In the genomic region with DNA sequence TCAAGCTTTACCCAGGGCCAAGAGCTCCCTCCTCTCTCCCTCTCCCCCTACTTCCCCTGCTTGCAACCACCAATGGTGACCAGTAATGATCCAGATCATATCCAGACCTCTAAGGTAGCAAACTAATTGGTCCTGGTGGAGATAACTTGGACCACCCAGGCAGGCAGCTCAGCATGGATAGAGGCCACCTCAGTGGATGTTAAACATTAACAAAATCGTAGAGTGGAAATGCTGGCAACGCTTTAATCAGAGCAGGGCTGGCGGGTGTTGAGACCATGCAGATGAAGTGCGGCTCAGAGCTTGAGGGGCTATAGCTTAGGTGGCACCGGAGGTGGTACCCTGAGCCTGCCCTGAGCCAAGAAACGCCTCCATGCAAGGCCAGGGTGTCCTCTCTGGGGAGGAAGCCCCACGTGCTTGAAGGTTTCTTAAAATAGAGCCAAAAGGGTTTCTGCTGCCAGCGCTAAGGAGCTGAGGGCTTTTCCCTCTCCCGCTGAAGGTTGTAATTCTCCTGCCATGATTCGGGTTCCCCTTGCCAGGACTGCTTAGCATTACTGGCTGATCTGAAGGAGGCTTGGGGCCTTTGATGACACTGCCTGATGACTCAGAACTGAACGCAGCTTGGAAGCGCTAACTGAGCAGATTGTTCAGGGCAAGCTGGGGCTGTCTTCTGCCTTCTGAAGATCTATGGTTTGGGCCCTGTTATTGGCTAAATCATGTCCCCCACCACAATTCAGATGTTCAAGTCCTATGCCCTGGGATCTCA, we compare ENCODE assay signal across 10 cellular contexts.
DNase-seq lines count a peak whose midpoint lies in the region; ATAC-seq, FAIRE-seq and TF ChIP-seq lines count a peak whose summit lies in the region.
"Had no signal": no experiment of that assay in that cellular context is flagged by ENCODE, and none has a peak within 500 bp of the region (broad histone marks: within the 10 kb centered on the region; RNA-seq: fewer than 3 reads in every experiment).

No MANE protein-coding gene starts in this region.

- H3K4me3 ChIP-seq in HepG2 (replicated peaks in 1 of 3; ENCODE audit: insufficient read depth in 1 of 3, low read depth in 2 of 3, low read length in 3 of 3) (peak overlapping the region in 1 of 3 experiments; percentile 33; a peak in 1 of 6 replicates), right lobe of liver (no peak overlapping the region), right cardiac atrium (ENCODE audit: low read length) (no peak overlapping the region), uterus (no peak overlapping the region)
- H3K4me3 ChIP-seq: Peyer's patch had no signal

- no peaks in the 10 kb centered on the region for H3K9me3 ChIP-seq in HepG2 (ENCODE audit: low read length)
- H3K9me3 ChIP-seq in right lobe of liver, result no peaks in the 10 kb centered on the region
- no peaks in the 10 kb centered on the region for H3K9me3 ChIP-seq in right cardiac atrium (ENCODE audit: control insufficient read depth, low read length)
- H3K9me3 ChIP-seq in uterus, result no peaks in the 10 kb centered on the region
- H3K9me3 ChIP-seq: Peyer's patch had no signal

- no peaks in the 10 kb centered on the region for H3K79me2 ChIP-seq in HepG2 (ENCODE audit: insufficient read depth, low read length)

- no peak for TF ChIP-seq CTCF in HepG2 (CRISPR knock-in tag; IDR thresholded peaks at IDR 0.05)
- no peak for TF ChIP-seq CTCF in right lobe of liver (IDR thresholded peaks at IDR 0.05)
- no peak for TF ChIP-seq CTCF in uterus (IDR thresholded peaks at IDR 0.05)

- H3K27ac ChIP-seq in HepG2 (ENCODE audit: extremely low read length, insufficient read depth, low read length) (no peak overlapping the region), right lobe of liver (no peak overlapping the region), right cardiac atrium (ENCODE audit: low read length) (no peak overlapping the region), uterus (peak overlapping the region in 1 of 2 donors; percentile 52)
- H3K27ac ChIP-seq: Peyer's patch had no signal

- CTCF ChIA-PET in HepG2 (lab: Yijun Ruan, JAX; ENCODE audit: low intra/inter-chr PET ratio, low total read pairs), result no interaction called here

- no peak overlapping the region for H3K9ac ChIP-seq in HepG2 (ENCODE audit: insufficient read depth, low read depth, low read length)

- no peak for FAIRE-seq in HepG2 (lab: Jason Lieb, UNC)

- no peaks in the 10 kb centered on the region for H3K36me3 ChIP-seq in HepG2 (replicated peaks in 1 of 2; ENCODE audit: control insufficient read depth in 1 of 2, insufficient read depth in 2 of 2, low read length in 2 of 2)
- H3K36me3 ChIP-seq in right lobe of liver, result no peaks in the 10 kb centered on the region
- no peaks in the 10 kb centered on the region for H3K36me3 ChIP-seq in uterus
- H3K36me3 ChIP-seq: Peyer's patch had no signal

- no peaks in the 10 kb centered on the region for H4K20me1 ChIP-seq in HepG2 (ENCODE audit: insufficient read depth, low read length)

- H3K4me1 ChIP-seq in HepG2 (ENCODE audit: insufficient read depth, low read length) (0 out of 2 replicates have a peak, but pooled peaks cover 8% of the 10 kb centered on the region), right lobe of liver (no peaks in the 10 kb centered on the region), right cardiac atrium (ENCODE audit: control insufficient read depth, insufficient read depth, low read length) (no peaks in the 10 kb centered on the region), uterus (no peaks in the 10 kb centered on the region)
- H3K4me1 ChIP-seq: Peyer's patch had no signal

- H3K27me3 ChIP-seq in HepG2 (ENCODE audit: control insufficient read depth in 1 of 2, insufficient read depth in 2 of 2, low read length in 2 of 2), result no peaks in the 10 kb centered on the region; a peak in 1 of 5 replicates
- H3K27me3 ChIP-seq in right lobe of liver, result no peaks in the 10 kb centered on the region
- no peaks in the 10 kb centered on the region for H3K27me3 ChIP-seq in right cardiac atrium (ENCODE audit: control insufficient read depth, insufficient read depth)
- H3K27me3 ChIP-seq in uterus, result no peaks in the 10 kb centered on the region
- H3K27me3 ChIP-seq: Peyer's patch had no signal

- peak overlapping the region; percentile 67; the same call in 1 of the 2 replicates for H3K4me2 ChIP-seq in HepG2 (ENCODE audit: low read depth, low read length)

- intact Hi-C loops in HepG2 (cut with micrococcal nuclease; ENCODE audit: unreplicated experiment), result no loop called here
- intact Hi-C loops in right lobe of liver (cut with DNase I), result no loop called here
- intact Hi-C loops in right cardiac atrium (cut with DNase I), result no loop called here
- intact Hi-C loops in uterus (cut with DNase I; ENCODE audit: low total_unique reads), result no loop called here

- 0% methylated on average over 5 of the region's 12 CpGs for WGBS in HepG2 (ENCODE audit: low lambda C conversion rate)
- WGBS in right lobe of liver (ENCODE audit: insufficient coverage, low coverage, low lambda C conversion rate, missing lambda C conversion rate), result 59% methylated on average over 6 of the region's 12 CpGs
- 46% methylated on average over 12 of the region's 12 CpGs for WGBS in right cardiac atrium

- no TSS peak for BruUV-seq in HepG2 (replicated peaks; lab: Mats Ljungman, UMichigan)

- TF ChIP-seq RAD21 in HepG2 (CRISPR knock-in tag; IDR thresholded peaks at IDR 0.05), result no peak

- in situ Hi-C loops in HepG2 (cut with HindIII; ENCODE audit: extremely low pct_ligation_motif_present, low pct_unique_long_range_greater_than_20kb), result no loop called here

- peak; percentile 72 for ATAC-seq in HepG2
- ATAC-seq in right lobe of liver, result no peak
- ATAC-seq in right cardiac atrium, result peak; percentile 68 to 77
- ATAC-seq in HG02981 (IDR thresholded peaks at IDR 0.05; ENCODE audit: unreplicated experiment), result no peak

- TF ChIP-seq EP300 in HepG2 (IDR thresholded peaks at IDR 0.05; ENCODE audit: low read depth in 2 of 2, low read length in 2 of 2) (no peak), HepG2 (CRISPR knock-in tag; IDR thresholded peaks at IDR 0.05; ENCODE audit: borderline replicate concordance) (no peak)

- POLR2A ChIA-PET in HepG2 (lab: Yijun Ruan, JAX), result no interaction called here

- TF ChIP-seq POLR2A in HepG2 (IDR thresholded peaks at IDR 0.05; ENCODE audit: insufficient read depth in 1 of 2, low read depth in 2 of 2, low read length in 2 of 2), result no peak
- TF ChIP-seq POLR2A in right lobe of liver (IDR thresholded peaks at IDR 0.05), result no peak
- no peak for TF ChIP-seq POLR2A in uterus (IDR thresholded peaks at IDR 0.05)

- no peak overlapping the region for H2AFZ ChIP-seq in HepG2 (ENCODE audit: low read length)

- DNase-seq in HepG2 (ENCODE audit: low spot score), result no peak
- no peak for DNase-seq in right lobe of liver
- peak; percentile 65 for DNase-seq in RPMI7951 (ENCODE audit: low read depth)
- DNase-seq in right cardiac atrium, result peak in 2 of 3 donors; percentile 24 to 64
- peak; percentile 48 to 74 for DNase-seq in uterus
- no peak for DNase-seq in NCI-H226
- no peak for DNase-seq in central memory CD4-positive, alpha-beta T cell
- DNase-seq: activated naive CD8-positive, alpha-beta T cell treated with anti-CD3 and anti-CD28 coated beads, Interleukin-2, amount 10 ng/mL, durations not matched to agents 7 days and 5 days had no signal

TF ChIP-seq in HepG2, 621 proteins besides CTCF, POLR2A, EP300 and RAD21:
- TF ChIP-seq, protein P1, sequence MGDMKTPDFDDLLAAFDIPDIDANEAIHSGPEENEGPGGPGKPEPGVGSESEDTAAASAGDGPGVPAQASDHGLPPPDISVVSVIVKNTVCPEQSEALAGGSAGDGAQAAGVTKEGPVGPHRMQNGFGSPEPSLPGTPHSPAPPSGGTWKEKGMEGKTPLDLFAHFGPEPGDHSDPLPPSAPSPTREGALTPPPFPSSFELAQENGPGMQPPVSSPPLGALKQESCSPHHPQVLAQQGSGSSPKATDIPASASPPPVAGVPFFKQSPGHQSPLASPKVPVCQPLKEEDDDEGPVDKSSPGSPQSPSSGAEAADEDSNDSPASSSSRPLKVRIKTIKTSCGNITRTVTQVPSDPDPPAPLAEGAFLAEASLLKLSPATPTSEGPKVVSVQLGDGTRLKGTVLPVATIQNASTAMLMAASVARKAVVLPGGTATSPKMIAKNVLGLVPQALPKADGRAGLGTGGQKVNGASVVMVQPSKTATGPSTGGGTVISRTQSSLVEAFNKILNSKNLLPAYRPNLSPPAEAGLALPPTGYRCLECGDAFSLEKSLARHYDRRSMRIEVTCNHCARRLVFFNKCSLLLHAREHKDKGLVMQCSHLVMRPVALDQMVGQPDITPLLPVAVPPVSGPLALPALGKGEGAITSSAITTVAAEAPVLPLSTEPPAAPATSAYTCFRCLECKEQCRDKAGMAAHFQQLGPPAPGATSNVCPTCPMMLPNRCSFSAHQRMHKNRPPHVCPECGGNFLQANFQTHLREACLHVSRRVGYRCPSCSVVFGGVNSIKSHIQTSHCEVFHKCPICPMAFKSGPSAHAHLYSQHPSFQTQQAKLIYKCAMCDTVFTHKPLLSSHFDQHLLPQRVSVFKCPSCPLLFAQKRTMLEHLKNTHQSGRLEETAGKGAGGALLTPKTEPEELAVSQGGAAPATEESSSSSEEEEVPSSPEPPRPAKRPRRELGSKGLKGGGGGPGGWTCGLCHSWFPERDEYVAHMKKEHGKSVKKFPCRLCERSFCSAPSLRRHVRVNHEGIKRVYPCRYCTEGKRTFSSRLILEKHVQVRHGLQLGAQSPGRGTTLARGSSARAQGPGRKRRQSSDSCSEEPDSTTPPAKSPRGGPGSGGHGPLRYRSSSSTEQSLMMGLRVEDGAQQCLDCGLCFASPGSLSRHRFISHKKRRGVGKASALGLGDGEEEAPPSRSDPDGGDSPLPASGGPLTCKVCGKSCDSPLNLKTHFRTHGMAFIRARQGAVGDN (CRISPR knock-in tag; IDR thresholded peaks at IDR 0.05), result peak; percentile 24; the same call in 1 of the 2 replicates
- TF ChIP-seq FOSL2 (CRISPR knock-in tag; IDR thresholded peaks at IDR 0.05), result peak; percentile 51
- no peak for TF ChIP-seq MEF2D (CRISPR knock-in tag; IDR thresholded peaks at IDR 0.05)

Comparison
In these comparisons a context has a peak if more than half of its experiments do, and no peak if none do; other contexts are left out.
1. ATAC-seq: peak in HepG2 (single experiment) and right cardiac atrium (2 of 2); none in right lobe of liver (0 of 4) and HG02981 (single experiment).
2. DNase-seq: peak in RPMI7951 (single experiment), right cardiac atrium (2 of 3) and uterus (2 of 2); none in HepG2 (single experiment), right lobe of liver (0 of 3), NCI-H226 (single experiment) and central memory CD4-positive, alpha-beta T cell (single experiment).